In genomic region chr2:222668755-222669154, GRCh38 we compare ENCODE assay signal across 1 cellular context.
TF ChIP-seq lines count a peak whose summit lies in the region.

No MANE protein-coding gene starts in this region.

TF ChIP-seq in K562, 482 proteins besides CTCF, POLR2A, EP300 and RAD21:
- TF ChIP-seq PRPF4 (IDR thresholded peaks at IDR 0.05; ENCODE audit: insufficient read depth, low read depth, low read length, poor library complexity, severe bottlenecking) (no peak), ZNF239 (CRISPR knock-in tag; IDR thresholded peaks at IDR 0.05) (no peak), SNAPC5 (CRISPR knock-in tag; IDR thresholded peaks at IDR 0.05) (no peak), CREB3L1 (IDR thresholded peaks at IDR 0.05; ENCODE audit: borderline replicate concordance, low read depth) (no peak), TFAP4 (CRISPR knock-in tag; IDR thresholded peaks at IDR 0.05; ENCODE audit: borderline replicate concordance) (no peak), MXD1 (CRISPR knock-in tag; IDR thresholded peaks at IDR 0.05; ENCODE audit: borderline replicate concordance, poor library complexity, severe bottlenecking) (no peak), PKNOX1 (IDR thresholded peaks at IDR 0.05) (peak; percentile 65), BMI1 (IDR thresholded peaks at IDR 0.05; ENCODE audit: low read length) (no peak), MEIS2 (IDR thresholded peaks at IDR 0.05; ENCODE audit: partially characterized antibody) (peak; percentile 67), CREM (IDR thresholded peaks at IDR 0.05; ENCODE audit: low read depth) (no peak), FOSL1 (tag; conservative IDR thresholded peaks at IDR 0.05) (0 out of 2 replicates have a peak, but pooled peaks have one; percentile 13), NUFIP1 (IDR thresholded peaks at IDR 0.05; ENCODE audit: partially characterized antibody) (no peak), MGA (IDR thresholded peaks at IDR 0.05) (no peak), WHSC1 (IDR thresholded peaks at IDR 0.05; ENCODE audit: low read length) (no peak), CHD2 (IDR thresholded peaks at IDR 0.05; ENCODE audit: low read depth, low read length) (no peak), ZFPM2 (CRISPR knock-in tag; IDR thresholded peaks at IDR 0.05) (no peak), BCL6 (CRISPR knock-in tag; IDR thresholded peaks at IDR 0.05) (no peak)
TF ChIP-seq in K562: peak in this region for 3.
